In genomic region chr2:119224391-119224972, GRCh38 we compare ENCODE assay signal across 9 cellular contexts. TPM values are rescaled to one million over a fixed set of nuclear protein-coding genes. Genes with fewer than 3 reads are reported as not detected.
DNase-seq lines count a peak whose midpoint lies in the region; ATAC-seq and TF ChIP-seq lines count a peak whose summit lies in the region.
"Had no signal": no experiment of that assay in that cellular context is flagged by ENCODE, and none has a peak within 500 bp of the region (broad histone marks: within the 10 kb centered on the region; RNA-seq: fewer than 3 reads in every experiment).

No MANE protein-coding gene starts in this region.

- H3K27me3 Mint-ChIP-seq in progenitor cell of endocrine pancreas = peaks cover 58% of the 10 kb centered on the region

- no peak for ATAC-seq in RWPE2 (ENCODE audit: low read depth)
- ATAC-seq in GM21723 (IDR thresholded peaks at IDR 0.05; ENCODE audit: unreplicated experiment) = no peak

- no peak overlapping the region for H3K27ac ChIP-seq in RWPE2 (ENCODE audit: poor library complexity, severe bottlenecking)

- no peak overlapping the region for H3K27ac Mint-ChIP-seq in progenitor cell of endocrine pancreas

- H3K4me1 Mint-ChIP-seq in progenitor cell of endocrine pancreas (ENCODE audit: low read depth) = peaks cover 3% of the 10 kb centered on the region

- H3K9me3 ChIP-seq in RWPE2 (ENCODE audit: severe bottlenecking) = no peaks in the 10 kb centered on the region

- TF ChIP-seq CTCF in RWPE2 (IDR thresholded peaks at IDR 0.05; ENCODE audit: poor library complexity, severe bottlenecking) (no peak), foreskin fibroblast (IDR thresholded peaks at IDR 0.05; ENCODE audit: low read depth, low read length) (no peak), progenitor cell of endocrine pancreas (IDR thresholded peaks at IDR 0.05; ENCODE audit: unreplicated experiment) (no peak)

- peak overlapping the region; percentile 55 for H3K4me3 Mint-ChIP-seq in progenitor cell of endocrine pancreas (ENCODE audit: low read depth)

- H3K36me3 Mint-ChIP-seq in progenitor cell of endocrine pancreas (ENCODE audit: insufficient read depth) = no peaks in the 10 kb centered on the region

- DNase-seq in GF-D8 (lab: John Stamatoyannopoulos, UW) (peak; percentile 15), RWPE2 (ENCODE audit: low spot score) (no peak), foreskin fibroblast (no peak), progenitor cell of endocrine pancreas (ENCODE audit: low spot score, unreplicated experiment) (no peak), globus pallidus (ENCODE audit: low spot score) (no peak), SK-N-DZ (ENCODE audit: low spot score) (no peak), ureter (ENCODE audit: low spot score) (no peak)
- DNase-seq: T-helper 1 cell had no signal

- no peaks in the 10 kb centered on the region for H3K9me3 Mint-ChIP-seq in progenitor cell of endocrine pancreas (ENCODE audit: low read depth)

- H3K4me3 ChIP-seq in RWPE2 (ENCODE audit: severe bottlenecking) = peak overlapping the region; percentile 59
- peak overlapping the region; percentile 60 to 68 for H3K4me3 ChIP-seq in foreskin fibroblast (ENCODE audit: low read depth in 1 of 2, low read length in 2 of 2)

- H3K27me3 ChIP-seq in RWPE2 (ENCODE audit: insufficient read depth, poor library complexity, severe bottlenecking) = no peaks in the 10 kb centered on the region

- H3K36me3 ChIP-seq in RWPE2 (ENCODE audit: low read depth) = no peaks in the 10 kb centered on the region

- no peaks in the 10 kb centered on the region for H3K4me1 ChIP-seq in RWPE2 (ENCODE audit: insufficient read depth, poor library complexity, severe bottlenecking)

RNA-seq across cellular contexts. Expression of gene STEAP3, which starts 0.8 kb away (rescaled TPM):
- total RNA-seq in progenitor cell of endocrine pancreas (3.9 and 6.8 TPM in 2 replicates), ureter (40.7 TPM)
- 2.7 and 3.6 TPM in 2 replicates for polyA plus RNA-seq in SK-N-DZ (2014; cell fraction: cytosol; rRNA removed)
- 2.8 and 8.0 TPM in 2 replicates for polyA plus RNA-seq in SK-N-DZ (2014; cell fraction: nucleus; rRNA removed)
